In genomic region chr10:3203198-3203597, GRCh38 we compare ENCODE assay signal across 22 cellular contexts. TPM values are rescaled to one million over a fixed set of nuclear protein-coding genes. Genes with fewer than 3 reads are reported as not detected.
DNase-seq lines count a peak whose midpoint lies in the region; ATAC-seq and TF ChIP-seq lines count a peak whose summit lies in the region.
"Had no signal": no experiment of that assay in that cellular context is flagged by ENCODE, and none has a peak within 500 bp of the region (broad histone marks: within the 10 kb centered on the region; RNA-seq: fewer than 3 reads in every experiment).

No MANE protein-coding gene starts in this region.

- H3K4me2 ChIP-seq in neural progenitor cell: no peak overlapping the region
- H3K4me2 ChIP-seq: SK-N-SH had no signal

- no peaks in the 10 kb centered on the region for H3K9me3 ChIP-seq in neural progenitor cell (ENCODE audit: low read depth)
- H3K9me3 ChIP-seq: BE2C, SK-N-SH had no signal

- POLR2A ChIA-PET in activated CD8-positive, alpha-beta T cell treated with anti-CD3 and anti-CD28 coated beads for 36 hours (lab: Charles Lee): interaction anchor here (1.0 kb wide), 1 partner anchor 39 kb away, joined by 3 read pairs; no protein-coding TSS in a partner anchor
- POLR2A ChIA-PET in activated CD8-positive, alpha-beta T cell treated with anti-CD3 and anti-CD28 coated beads, Interleukin-2, amount 10 ng/mL, durations not matched to agents 7 days and 5 days (lab: Charles Lee): no interaction called here

- no peak for TF ChIP-seq CTCF in activated CD8-positive, alpha-beta T cell treated with anti-CD3 and anti-CD28 coated beads for 36 hours (IDR thresholded peaks at IDR 0.05)
- TF ChIP-seq CTCF in HFF-Myc (IDR thresholded peaks at IDR 0.05; ENCODE audit: low read depth, low read length, missing control alignments) (no peak), neural progenitor cell (IDR thresholded peaks at IDR 0.05) (no peak)

- H3K27me3 ChIP-seq in neural progenitor cell: peaks cover 2% of the 10 kb centered on the region

- no peak for DNase-seq in activated CD8-positive, alpha-beta T cell treated with anti-CD3 and anti-CD28 coated beads for 36 hours
- no peak for DNase-seq in activated CD8-positive, alpha-beta T cell treated with anti-CD3 and anti-CD28 coated beads, Interleukin-2, amount 10 ng/mL, durations not matched to agents 7 days and 5 days
- no peak for DNase-seq in HFF-Myc (ENCODE audit: extremely low read depth, low read depth)
- DNase-seq in neural progenitor cell (ENCODE audit: low spot score): no peak
- no peak for DNase-seq in C1 segment of cervical spinal cord (lab: John Stamatoyannopoulos, UW)
- DNase-seq: BE2C; Calu3; CD8-positive, alpha-beta T cell; DMS153; GM23248; H9; KG1; NCI-H1092 treated with DMSO at 0.1 percent for 48 hours; NCI-H1436 treated with DMSO at 0.1 percent for 48 hours; NCI-H1930; NCI-H345; NCI-H524; PC-3; SIG-M5; SK-N-SH had no signal

- peaks cover 4% of the 10 kb centered on the region for H3K4me1 Mint-ChIP-seq in activated CD8-positive, alpha-beta T cell treated with anti-CD3 and anti-CD28 coated beads for 36 hours (ENCODE audit: low read depth)
- H3K4me1 Mint-ChIP-seq in activated CD8-positive, alpha-beta T cell treated with anti-CD3 and anti-CD28 coated beads, Interleukin-2, amount 10 ng/mL, durations not matched to agents 7 days and 5 days (ENCODE audit: low read depth): peaks cover 13% of the 10 kb centered on the region
- H3K4me1 Mint-ChIP-seq in activated T-helper 17 cell treated with anti-CD3 and anti-CD28 coated beads, Interleukin-2, amount 50 U/mL, for 72 hours: peaks cover 15% of the 10 kb centered on the region
- H3K4me1 Mint-ChIP-seq in neural progenitor cell: peaks cover 26% of the 10 kb centered on the region

- H3K4me3 ChIP-seq in HFF-Myc (replicated peaks; ENCODE audit: low read depth, low read length): peak overlapping the region; percentile 13; the same call in 1 of the 2 replicates
- no peak overlapping the region for H3K4me3 ChIP-seq in neural progenitor cell

- no peak overlapping the region for H3K27ac ChIP-seq in neural progenitor cell
- H3K27ac ChIP-seq: GM23248 had no signal

- H4K20me1 ChIP-seq in neural progenitor cell (ENCODE audit: low read depth): no peaks in the 10 kb centered on the region

- H3F3A ChIP-seq in neural progenitor cell (ENCODE audit: low read depth): no peaks in the 10 kb centered on the region

- H2AFZ ChIP-seq in neural progenitor cell (replicated peaks): no peak overlapping the region

- H3K79me2 ChIP-seq in neural progenitor cell (ENCODE audit: low read depth): no peaks in the 10 kb centered on the region

- intact Hi-C loops in activated CD8-positive, alpha-beta T cell treated with anti-CD3 and anti-CD28 coated beads for 36 hours (cut with micrococcal nuclease): no loop called here

- H3K36me3 ChIP-seq in neural progenitor cell: no peaks in the 10 kb centered on the region
- H3K36me3 ChIP-seq: BE2C had no signal

- CTCF ChIA-PET in activated CD8-positive, alpha-beta T cell treated with anti-CD3 and anti-CD28 coated beads for 36 hours (lab: Charles Lee): interaction anchor here (1.1 to 1.6 kb wide), 2 partner anchors 10 to 15 kb away, joined by 3 to 9 read pairs; no protein-coding TSS in a partner anchor
- CTCF ChIA-PET in activated CD8-positive, alpha-beta T cell treated with anti-CD3 and anti-CD28 coated beads, Interleukin-2, amount 10 ng/mL, durations not matched to agents 7 days and 5 days (lab: Charles Lee): no interaction called here

- no peak overlapping the region for H3K9ac ChIP-seq in neural progenitor cell
- H3K9ac ChIP-seq: GM23248, SK-N-SH had no signal

- peaks cover 54% of the 10 kb centered on the region for H3K27me3 Mint-ChIP-seq in activated CD8-positive, alpha-beta T cell treated with anti-CD3 and anti-CD28 coated beads for 36 hours
- peaks cover 63% of the 10 kb centered on the region for H3K27me3 Mint-ChIP-seq in activated CD8-positive, alpha-beta T cell treated with anti-CD3 and anti-CD28 coated beads, Interleukin-2, amount 10 ng/mL, durations not matched to agents 7 days and 5 days (ENCODE audit: low read depth)
- H3K27me3 Mint-ChIP-seq in activated T-helper 17 cell treated with anti-CD3 and anti-CD28 coated beads, Interleukin-2, amount 50 U/mL, for 72 hours: peaks cover 52% of the 10 kb centered on the region
- peaks cover 5% of the 10 kb centered on the region for H3K27me3 Mint-ChIP-seq in neural progenitor cell (ENCODE audit: insufficient read depth, low read depth)

- no peaks in the 10 kb centered on the region for H3K4me1 ChIP-seq in neural progenitor cell
- H3K4me1 ChIP-seq: BE2C had no signal

- peak; percentile 27 for ATAC-seq in activated CD8-positive, alpha-beta T cell treated with anti-CD3 and anti-CD28 coated beads for 36 hours
- ATAC-seq in activated CD8-positive, alpha-beta T cell treated with anti-CD3 and anti-CD28 coated beads, Interleukin-2, amount 10 ng/mL, durations not matched to agents 7 days and 5 days: no peak
- peak; percentile 92 for ATAC-seq in activated T-helper 17 cell treated with anti-CD3 and anti-CD28 coated beads, Interleukin-2, amount 50 U/mL, for 72 hours (replicated peaks)
- no peak for ATAC-seq in GM18511 (IDR thresholded peaks at IDR 0.05; ENCODE audit: unreplicated experiment)
- ATAC-seq: CD8-positive, alpha-beta T cell; PC-3 had no signal

- H3K9me3 Mint-ChIP-seq in activated CD8-positive, alpha-beta T cell treated with anti-CD3 and anti-CD28 coated beads for 36 hours: no peaks in the 10 kb centered on the region
- no peaks in the 10 kb centered on the region for H3K9me3 Mint-ChIP-seq in activated CD8-positive, alpha-beta T cell treated with anti-CD3 and anti-CD28 coated beads, Interleukin-2, amount 10 ng/mL, durations not matched to agents 7 days and 5 days (ENCODE audit: insufficient read depth)
- H3K9me3 Mint-ChIP-seq in activated T-helper 17 cell treated with anti-CD3 and anti-CD28 coated beads, Interleukin-2, amount 50 U/mL, for 72 hours: no peaks in the 10 kb centered on the region
- no peaks in the 10 kb centered on the region for H3K9me3 Mint-ChIP-seq in neural progenitor cell
- H3K9me3 Mint-ChIP-seq: CD8-positive, alpha-beta T cell; H9 had no signal

- H3K36me3 Mint-ChIP-seq in activated CD8-positive, alpha-beta T cell treated with anti-CD3 and anti-CD28 coated beads for 36 hours (ENCODE audit: low read depth): no peaks in the 10 kb centered on the region
- H3K36me3 Mint-ChIP-seq in activated CD8-positive, alpha-beta T cell treated with anti-CD3 and anti-CD28 coated beads, Interleukin-2, amount 10 ng/mL, durations not matched to agents 7 days and 5 days (ENCODE audit: low read depth): no peaks in the 10 kb centered on the region
- no peaks in the 10 kb centered on the region for H3K36me3 Mint-ChIP-seq in activated T-helper 17 cell treated with anti-CD3 and anti-CD28 coated beads, Interleukin-2, amount 50 U/mL, for 72 hours (ENCODE audit: low read depth)
- H3K36me3 Mint-ChIP-seq in neural progenitor cell: no peaks in the 10 kb centered on the region
- H3K36me3 Mint-ChIP-seq: CD8-positive, alpha-beta T cell had no signal

- no peak overlapping the region for H3K27ac Mint-ChIP-seq in activated CD8-positive, alpha-beta T cell treated with anti-CD3 and anti-CD28 coated beads for 36 hours
- no peak overlapping the region for H3K27ac Mint-ChIP-seq in activated CD8-positive, alpha-beta T cell treated with anti-CD3 and anti-CD28 coated beads, Interleukin-2, amount 10 ng/mL, durations not matched to agents 7 days and 5 days
- no peak overlapping the region for H3K27ac Mint-ChIP-seq in activated T-helper 17 cell treated with anti-CD3 and anti-CD28 coated beads, Interleukin-2, amount 50 U/mL, for 72 hours
- H3K27ac Mint-ChIP-seq in neural progenitor cell: peak overlapping the region; percentile 42
- H3K27ac Mint-ChIP-seq: CD8-positive, alpha-beta T cell; H9 had no signal

- no peak overlapping the region for H3K4me3 Mint-ChIP-seq in activated CD8-positive, alpha-beta T cell treated with anti-CD3 and anti-CD28 coated beads for 36 hours
- H3K4me3 Mint-ChIP-seq in activated CD8-positive, alpha-beta T cell treated with anti-CD3 and anti-CD28 coated beads, Interleukin-2, amount 10 ng/mL, durations not matched to agents 7 days and 5 days: no peak overlapping the region
- H3K4me3 Mint-ChIP-seq in activated T-helper 17 cell treated with anti-CD3 and anti-CD28 coated beads, Interleukin-2, amount 50 U/mL, for 72 hours: peak overlapping the region; percentile 53
- H3K4me3 Mint-ChIP-seq in neural progenitor cell: no peak overlapping the region
- H3K4me3 Mint-ChIP-seq: CD8-positive, alpha-beta T cell; H9 had no signal

RNA-seq across cellular contexts. Expression of gene PITRM1, which starts 30.6 kb away (rescaled TPM):
- 10 to 100 TPM; 77.6 to 78.6 TPM for total RNA-seq in activated CD8-positive, alpha-beta T cell treated with anti-CD3 and anti-CD28 coated beads for 36 hours
- 10 to 100 TPM; 47.5 TPM for total RNA-seq in activated CD8-positive, alpha-beta T cell treated with anti-CD3 and anti-CD28 coated beads, Interleukin-2, amount 10 ng/mL, durations not matched to agents 7 days and 5 days
- total RNA-seq in activated T-helper 17 cell treated with anti-CD3 and anti-CD28 coated beads, Interleukin-2, amount 50 U/mL, for 72 hours: 100 to 1,000 TPM; 160 to 169 TPM
- 27.2 and 38.0 TPM in 2 replicates for total RNA-seq in neural progenitor cell (ENCODE audit: low replicate concordance)

Comparison
In these comparisons a context has a peak if more than half of its experiments do, and no peak if none do; other contexts are left out.
1. ATAC-seq: peak in activated CD8-positive, alpha-beta T cell treated with anti-CD3 and anti-CD28 coated beads for 36 hours (single experiment) and activated T-helper 17 cell treated with anti-CD3 and anti-CD28 coated beads, Interleukin-2, amount 50 U/mL, for 72 hours (single experiment); none in activated CD8-positive, alpha-beta T cell treated with anti-CD3 and anti-CD28 coated beads, Interleukin-2, amount 10 ng/mL, durations not matched to agents 7 days and 5 days (single experiment) and GM18511 (single experiment).